ENCODE assay signal across 18 cellular contexts in genomic region chr21:29524055-29524454, GRCh38.
DNase-seq lines count a peak whose midpoint lies in the region; ATAC-seq and TF ChIP-seq lines count a peak whose summit lies in the region.
"Had no signal": no experiment of that assay in that cellular context is flagged by ENCODE, and none has a peak within 500 bp of the region (broad histone marks: within the 10 kb centered on the region; RNA-seq: fewer than 3 reads in every experiment).

No MANE protein-coding gene starts in this region.

- ATAC-seq in gastrocnemius medialis (peak; percentile 62 to 85), GM21786 (IDR thresholded peaks at IDR 0.05; ENCODE audit: unreplicated experiment) (no peak)
- ATAC-seq: A549 had no signal

- H3K4me3 Mint-ChIP-seq in IgD-negative memory B cell (peak overlapping the region in 1 of 4 donors; percentile 37), Caco-2 (ENCODE audit: unreplicated experiment) (no peak overlapping the region)
- H3K4me3 Mint-ChIP-seq in activated CD4-positive, alpha-beta T cell treated with anti-CD3 and anti-CD28 coated beads, Interleukin-2, amount 10 ng/mL, durations not matched to agents 7 days and 5 days = no peak overlapping the region
- H3K4me3 Mint-ChIP-seq: CD4-positive, alpha-beta memory T cell; HFFc6 had no signal

- H3K4me3 ChIP-seq in choroid plexus epithelial cell (ENCODE audit: low read depth, low read length) = no peak overlapping the region
- H3K4me3 ChIP-seq in gastrocnemius medialis = no peak overlapping the region
- H3K4me3 ChIP-seq in Caco-2 (ENCODE audit: low read depth, low read length) = no peak overlapping the region
- H3K4me3 ChIP-seq: A549, HAP-1 had no signal

- intact Hi-C loops in gastrocnemius medialis (cut with DNase I; ENCODE audit: low total_unique reads) (no loop called here), Caco-2 (cut with micrococcal nuclease; ENCODE audit: unreplicated experiment) (no loop called here)

- H3K27me3 Mint-ChIP-seq in IgD-negative memory B cell (no peaks in the 10 kb centered on the region), Caco-2 (ENCODE audit: insufficient read depth, unreplicated experiment) (no peaks in the 10 kb centered on the region)
- no peaks in the 10 kb centered on the region for H3K27me3 Mint-ChIP-seq in activated CD4-positive, alpha-beta T cell treated with anti-CD3 and anti-CD28 coated beads, Interleukin-2, amount 10 ng/mL, durations not matched to agents 7 days and 5 days
- H3K27me3 Mint-ChIP-seq: CD4-positive, alpha-beta memory T cell had no signal

- peak overlapping the region in 2 of 4 donors; percentile 18 to 19 for H3K27ac ChIP-seq in gastrocnemius medialis
- H3K27ac ChIP-seq: A549, C4-2B had no signal

- DNase-seq in choroid plexus epithelial cell (ENCODE audit: low read depth) = peak; percentile 40
- peak; percentile 24 for DNase-seq in iris pigment epithelial cell (ENCODE audit: low read depth)
- DNase-seq in gastrocnemius medialis = peak in 1 of 2 donors; percentile 23
- DNase-seq in Caco-2 = no peak
- DNase-seq in GM10266 (ENCODE audit: extremely low spot score) = no peak
- no peak for DNase-seq in activated CD4-positive, alpha-beta T cell treated with anti-CD3 and anti-CD28 coated beads, Interleukin-2, amount 10 ng/mL, durations not matched to agents 7 days and 5 days
- DNase-seq: BE2C; CD4-positive, alpha-beta memory T cell; DMS153; DMS79 treated with DMSO at 0.1 percent for 48 hours; EL; GDM1; HFFc6 had no signal

- H3K4me1 Mint-ChIP-seq in IgD-negative memory B cell (no peaks in the 10 kb centered on the region), Caco-2 (ENCODE audit: low read depth, unreplicated experiment) (no peaks in the 10 kb centered on the region)
- no peaks in the 10 kb centered on the region for H3K4me1 Mint-ChIP-seq in activated CD4-positive, alpha-beta T cell treated with anti-CD3 and anti-CD28 coated beads, Interleukin-2, amount 10 ng/mL, durations not matched to agents 7 days and 5 days

- H3K9me3 ChIP-seq in gastrocnemius medialis = no peaks in the 10 kb centered on the region
- peaks cover 10% of the 10 kb centered on the region for H3K9me3 ChIP-seq in Caco-2
- H3K9me3 ChIP-seq: A549, BE2C, HAP-1 had no signal

- in situ Hi-C loops in gastrocnemius medialis (cut with MboI; ENCODE audit: low sequenced_read_pairs in 4 of 4) = no loop called here

- H3K36me3 ChIP-seq in gastrocnemius medialis (no peaks in the 10 kb centered on the region), Caco-2 (ENCODE audit: control insufficient read depth, insufficient read depth, low read length) (no peaks in the 10 kb centered on the region)
- H3K36me3 ChIP-seq: BE2C, HAP-1 had no signal

- POLR2A ChIA-PET in Caco-2 (lab: Charles Lee) = no interaction called here
- POLR2A ChIA-PET in activated CD4-positive, alpha-beta T cell treated with anti-CD3 and anti-CD28 coated beads, Interleukin-2, amount 10 ng/mL, durations not matched to agents 7 days and 5 days (lab: Charles Lee) = no interaction called here

- CTCF ChIA-PET in Caco-2 (lab: Charles Lee) = no interaction called here
- CTCF ChIA-PET in activated CD4-positive, alpha-beta T cell treated with anti-CD3 and anti-CD28 coated beads, Interleukin-2, amount 10 ng/mL, durations not matched to agents 7 days and 5 days (lab: Charles Lee) = interaction anchor here (1.8 kb wide), 1 partner anchor 10 kb away, joined by 3 read pairs; no protein-coding TSS in a partner anchor

- H3K27me3 ChIP-seq in gastrocnemius medialis = no peaks in the 10 kb centered on the region
- H3K27me3 ChIP-seq in Caco-2 (replicated peaks; ENCODE audit: control insufficient read depth, insufficient read depth, low read length) = no peaks in the 10 kb centered on the region
- H3K27me3 ChIP-seq: BE2C had no signal

- peak overlapping the region in 2 of 3 donors; percentile 53 to 83 for H3K27ac Mint-ChIP-seq in IgD-negative memory B cell
- no peak overlapping the region for H3K27ac Mint-ChIP-seq in Caco-2 (ENCODE audit: unreplicated experiment)
- no peak overlapping the region for H3K27ac Mint-ChIP-seq in activated CD4-positive, alpha-beta T cell treated with anti-CD3 and anti-CD28 coated beads, Interleukin-2, amount 10 ng/mL, durations not matched to agents 7 days and 5 days
- H3K27ac Mint-ChIP-seq: CD4-positive, alpha-beta memory T cell; HFFc6 had no signal

- H3K36me3 Mint-ChIP-seq in IgD-negative memory B cell (peaks cover 4% of the 10 kb centered on the region), Caco-2 (ENCODE audit: insufficient read depth, unreplicated experiment) (no peaks in the 10 kb centered on the region)
- peaks cover 9% of the 10 kb centered on the region for H3K36me3 Mint-ChIP-seq in activated CD4-positive, alpha-beta T cell treated with anti-CD3 and anti-CD28 coated beads, Interleukin-2, amount 10 ng/mL, durations not matched to agents 7 days and 5 days (ENCODE audit: low read depth)

- no peaks in the 10 kb centered on the region for H3K4me1 ChIP-seq in gastrocnemius medialis
- H3K4me1 ChIP-seq in Caco-2 = no peaks in the 10 kb centered on the region
- H3K4me1 ChIP-seq: A549, BE2C, HAP-1 had no signal

- TF ChIP-seq POLR2A in gastrocnemius medialis (IDR thresholded peaks at IDR 0.05) = no peak

- BruUV-seq in Caco-2 (replicated peaks; lab: Mats Ljungman, UMichigan) = no TSS peak

- TF ChIP-seq CTCF in choroid plexus epithelial cell (conservative IDR thresholded peaks at IDR 0.05; ENCODE audit: low read depth, low read length) = no peak
- no peak for TF ChIP-seq CTCF in gastrocnemius medialis (IDR thresholded peaks at IDR 0.05 in 4 of 5, conservative IDR thresholded peaks at IDR 0.05 in 1 of 5)
- TF ChIP-seq CTCF in Caco-2 (IDR thresholded peaks at IDR 0.05; ENCODE audit: insufficient read depth in 1 of 2, low read depth in 1 of 2, low read length in 1 of 2, severe bottlenecking in 1 of 2, unreplicated experiment in 1 of 2) = no peak
- TF ChIP-seq CTCF in GM10266 (IDR thresholded peaks at IDR 0.05; ENCODE audit: control insufficient read depth, insufficient read depth, low read depth, missing control alignments) = no peak

- H3K9me3 Mint-ChIP-seq in IgD-negative memory B cell (peaks cover 8 to 28% (median 14%) of the 10 kb centered on the region in 3 donors), Caco-2 (ENCODE audit: unreplicated experiment) (peaks cover 25% of the 10 kb centered on the region)
- H3K9me3 Mint-ChIP-seq in activated CD4-positive, alpha-beta T cell treated with anti-CD3 and anti-CD28 coated beads, Interleukin-2, amount 10 ng/mL, durations not matched to agents 7 days and 5 days = peaks cover 10% of the 10 kb centered on the region

Comparison
In these comparisons a context has a peak if more than half of its experiments do, and no peak if none do; other contexts are left out.
1. H3K27ac Mint-ChIP-seq: peak in IgD-negative memory B cell (2 of 3); none in Caco-2 (single experiment) and activated CD4-positive, alpha-beta T cell treated with anti-CD3 and anti-CD28 coated beads, Interleukin-2, amount 10 ng/mL, durations not matched to agents 7 days and 5 days (single experiment).
2. DNase-seq: peak in choroid plexus epithelial cell (single experiment) and iris pigment epithelial cell (single experiment); none in Caco-2 (0 of 2), GM10266 (single experiment) and activated CD4-positive, alpha-beta T cell treated with anti-CD3 and anti-CD28 coated beads, Interleukin-2, amount 10 ng/mL, durations not matched to agents 7 days and 5 days (single experiment).